In genomic region chr4:36198861-36199260, GRCh38 we compare ENCODE assay signal across 28 cellular contexts. TPM values are rescaled to one million over a fixed set of nuclear protein-coding genes. Genes with fewer than 3 reads are reported as not detected.
"Had no signal": no experiment of that assay in that cellular context is flagged by ENCODE, and none has a peak within 500 bp of the region (broad histone marks: within the 10 kb centered on the region; RNA-seq: fewer than 3 reads in every experiment).

No MANE protein-coding gene starts in this region.

- H3K36me3 ChIP-seq: brain microvascular endothelial cell had no signal

- H3K36me3 Mint-ChIP-seq: WTC11 had no signal

- H3K27me3 ChIP-seq: brain microvascular endothelial cell had no signal

- FAIRE-seq: astrocyte, endothelial cell of umbilical vein, frontal cortex had no signal

- H3K4me3 ChIP-seq: coronary artery had no signal

- H3K9me3 Mint-ChIP-seq: activated CD4-positive, alpha-beta memory T cell treated with anti-CD3 and anti-CD28 coated beads, Interleukin-2, amount 10 ng/mL, durations not matched to agents 7 days and 5 days; activated CD4-positive, alpha-beta T cell treated with anti-CD3 and anti-CD28 coated beads, Interleukin-2, amount 10 ng/mL, durations not matched to agents 7 days and 5 days; activated naive CD4-positive, alpha-beta T cell treated with anti-CD3 and anti-CD28 coated beads, Interleukin-2, amount 10 ng/mL, durations not matched to agents 7 days and 5 days; activated naive CD4-positive, alpha-beta T cell treated with anti-CD3 and anti-CD28 coated beads, Interleukin-2, amount 50 U/mL, for 72 hours; activated naive CD8-positive, alpha-beta T cell treated with anti-CD3 and anti-CD28 coated beads, Interleukin-2, amount 10 ng/mL, durations not matched to agents 7 days and 5 days; activated T-cell treated with anti-CD3 and anti-CD28 coated beads, Interleukin-2, amount 50 U/mL, for 24 hours; activated T-cell treated with anti-CD3 and anti-CD28 coated beads, Interleukin-2, amount 50 U/mL, for 72 hours; central memory CD8-positive, alpha-beta T cell; dendritic cell treated with granulocyte-macrophage colony-stimulating factor and Interleukin-4, amounts not matched to agents 40 ng/mL and 50 ng/mL, for 4 days; effector memory CD8-positive, alpha-beta T cell; WTC11 had no signal

- ATAC-seq: effector memory CD8-positive, alpha-beta T cell; WTC11 had no signal

- DNase-seq: activated CD4-positive, alpha-beta memory T cell treated with anti-CD3 and anti-CD28 coated beads, Interleukin-2, amount 10 ng/mL, durations not matched to agents 7 days and 5 days; activated CD4-positive, alpha-beta T cell treated with anti-CD3 and anti-CD28 coated beads for 1 hour; activated CD4-positive, alpha-beta T cell treated with anti-CD3 and anti-CD28 coated beads for 4 hours; activated CD4-positive, alpha-beta T cell treated with anti-CD3 and anti-CD28 coated beads, Interleukin-2, amount 10 ng/mL, durations not matched to agents 7 days and 5 days; activated CD4-positive, alpha-beta T cell treated with anti-CD3 and anti-CD28 coated beads, Interleukin-2, amount 50 U/mL, for 4 hours; activated CD8-positive, alpha-beta memory T cell treated with anti-CD3 and anti-CD28 coated beads, Interleukin-2, amount 50 U/mL, for 48 hours; activated gamma-delta T cell; activated naive CD4-positive, alpha-beta T cell; activated naive CD4-positive, alpha-beta T cell treated with anti-CD3 and anti-CD28 coated beads, Interleukin-2, amount 10 ng/mL, durations not matched to agents 7 days and 5 days; activated naive CD8-positive, alpha-beta T cell treated with anti-CD3 and anti-CD28 coated beads, Interleukin-2, amount 10 ng/mL, durations not matched to agents 7 days and 5 days; activated T-cell treated with anti-CD3 and anti-CD28 coated beads for 4 hours; activated T-cell treated with anti-CD3 and anti-CD28 coated beads, Interleukin-2, amount 50 U/mL, for 24 hours; activated T-cell treated with anti-CD3 and anti-CD28 coated beads, Interleukin-2, amount 50 U/mL, for 72 hours; brain microvascular endothelial cell; effector CD4-positive, alpha-beta T cell; effector memory CD8-positive, alpha-beta T cell; foreskin fibroblast; T-helper 2 cell had no signal

- H3K27ac ChIP-seq: brain microvascular endothelial cell, coronary artery, epithelial cell of prostate, VCaP had no signal

- H3K27ac Mint-ChIP-seq: activated CD4-positive, alpha-beta memory T cell treated with anti-CD3 and anti-CD28 coated beads, Interleukin-2, amount 10 ng/mL, durations not matched to agents 7 days and 5 days; activated CD4-positive, alpha-beta T cell treated with anti-CD3 and anti-CD28 coated beads, Interleukin-2, amount 10 ng/mL, durations not matched to agents 7 days and 5 days; activated naive CD4-positive, alpha-beta T cell treated with anti-CD3 and anti-CD28 coated beads, Interleukin-2, amount 10 ng/mL, durations not matched to agents 7 days and 5 days; activated naive CD4-positive, alpha-beta T cell treated with anti-CD3 and anti-CD28 coated beads, Interleukin-2, amount 50 U/mL, for 72 hours; activated naive CD8-positive, alpha-beta T cell treated with anti-CD3 and anti-CD28 coated beads, Interleukin-2, amount 10 ng/mL, durations not matched to agents 7 days and 5 days; activated T-cell treated with anti-CD3 and anti-CD28 coated beads, Interleukin-2, amount 50 U/mL, for 72 hours; dendritic cell treated with granulocyte-macrophage colony-stimulating factor and Interleukin-4, amounts not matched to agents 40 ng/mL and 50 ng/mL, for 4 days; WTC11 had no signal

- H3K4me3 Mint-ChIP-seq: activated CD4-positive, alpha-beta memory T cell treated with anti-CD3 and anti-CD28 coated beads, Interleukin-2, amount 10 ng/mL, durations not matched to agents 7 days and 5 days; activated CD4-positive, alpha-beta T cell treated with anti-CD3 and anti-CD28 coated beads, Interleukin-2, amount 10 ng/mL, durations not matched to agents 7 days and 5 days; activated naive CD4-positive, alpha-beta T cell treated with anti-CD3 and anti-CD28 coated beads, Interleukin-2, amount 10 ng/mL, durations not matched to agents 7 days and 5 days; activated naive CD8-positive, alpha-beta T cell treated with anti-CD3 and anti-CD28 coated beads, Interleukin-2, amount 10 ng/mL, durations not matched to agents 7 days and 5 days; activated T-cell treated with anti-CD3 and anti-CD28 coated beads, Interleukin-2, amount 50 U/mL, for 24 hours; activated T-cell treated with anti-CD3 and anti-CD28 coated beads, Interleukin-2, amount 50 U/mL, for 72 hours; central memory CD8-positive, alpha-beta T cell; dendritic cell treated with granulocyte-macrophage colony-stimulating factor and Interleukin-4, amounts not matched to agents 40 ng/mL and 50 ng/mL, for 4 days; effector memory CD8-positive, alpha-beta T cell; WTC11 had no signal

- H3K27me3 Mint-ChIP-seq: activated CD4-positive, alpha-beta memory T cell treated with anti-CD3 and anti-CD28 coated beads, Interleukin-2, amount 10 ng/mL, durations not matched to agents 7 days and 5 days; activated CD4-positive, alpha-beta T cell treated with anti-CD3 and anti-CD28 coated beads, Interleukin-2, amount 10 ng/mL, durations not matched to agents 7 days and 5 days; activated naive CD4-positive, alpha-beta T cell treated with anti-CD3 and anti-CD28 coated beads, Interleukin-2, amount 10 ng/mL, durations not matched to agents 7 days and 5 days; activated naive CD8-positive, alpha-beta T cell treated with anti-CD3 and anti-CD28 coated beads, Interleukin-2, amount 10 ng/mL, durations not matched to agents 7 days and 5 days; activated T-cell treated with anti-CD3 and anti-CD28 coated beads, Interleukin-2, amount 50 U/mL, for 24 hours; central memory CD8-positive, alpha-beta T cell; dendritic cell treated with granulocyte-macrophage colony-stimulating factor and Interleukin-4, amounts not matched to agents 40 ng/mL and 50 ng/mL, for 4 days; effector memory CD8-positive, alpha-beta T cell had no signal

RNA-seq across cellular contexts. Expression of gene ARAP2, which starts 45.5 kb away (rescaled TPM):
- total RNA-seq: endothelial cell of umbilical vein had no signal
- polyA plus RNA-seq: endothelial cell of umbilical vein had no signal
